Comparison of ENCODE assay signal across 22 cellular contexts in genomic region chr4:78588894-78589545, GRCh38. TPM values are rescaled to one million over a fixed set of nuclear protein-coding genes. Genes with fewer than 3 reads are reported as not detected.
A peak's percentile ranks its signal among the peaks of the same experiment; 100 is the strongest.
DNase-seq lines count a peak whose midpoint lies in the region; ATAC-seq and TF ChIP-seq lines count a peak whose summit lies in the region.
"Had no signal": no experiment of that assay in that cellular context is flagged by ENCODE, and none has a peak within 500 bp of the region (broad histone marks: within the 10 kb centered on the region; RNA-seq: fewer than 3 reads in every experiment).

No MANE protein-coding gene starts in this region.

- no peak for TF ChIP-seq POLR2A in body of pancreas (IDR thresholded peaks at IDR 0.05)

- no peak for TF ChIP-seq EP300 in SK-N-SH (IDR thresholded peaks at IDR 0.05; ENCODE audit: borderline replicate concordance in 1 of 2, low read depth in 1 of 2, low read length in 1 of 2)

- TF ChIP-seq CTCF in SK-N-SH (IDR thresholded peaks at IDR 0.05) (no peak), lower lobe of right lung (IDR thresholded peaks at IDR 0.05) (no peak), upper lobe of right lung (IDR thresholded peaks at IDR 0.05) (no peak), body of pancreas (IDR thresholded peaks at IDR 0.05) (no peak)

- CTCF ChIA-PET in SK-N-SH (lab: Yijun Ruan, JAX): no interaction called here

- POLR2A ChIA-PET in SK-N-SH (lab: Yijun Ruan, JAX): no interaction called here

- H3K36me3 ChIP-seq in SK-N-SH (replicated peaks in 1 of 2; ENCODE audit: control insufficient read depth in 1 of 2, insufficient read depth in 2 of 2, low read length in 1 of 2) (peaks cover 0 to 4% of the 10 kb centered on the region in 2 experiments), lower lobe of right lung (peaks cover 33% of the 10 kb centered on the region), upper lobe of right lung (peaks cover 3% of the 10 kb centered on the region), body of pancreas (replicated peaks in 1 of 2; ENCODE audit: insufficient read depth in 1 of 2, low read depth in 2 of 2) (no peaks in the 10 kb centered on the region)
- H3K36me3 ChIP-seq: pancreas had no signal

- H3K9me3 ChIP-seq in SK-N-SH (no peaks in the 10 kb centered on the region), lower lobe of right lung (no peaks in the 10 kb centered on the region), upper lobe of right lung (no peaks in the 10 kb centered on the region), body of pancreas (no peaks in the 10 kb centered on the region)
- H3K9me3 ChIP-seq: pancreas, stomach, tibial nerve had no signal

- no peaks in the 10 kb centered on the region for H4K20me1 ChIP-seq in SK-N-SH (ENCODE audit: insufficient read depth)

- H3F3A ChIP-seq in SK-N-SH (replicated peaks; ENCODE audit: insufficient read depth): peaks cover 8% of the 10 kb centered on the region

- H3K4me1 ChIP-seq in SK-N-SH (ENCODE audit: control insufficient read depth in 1 of 2, insufficient read depth in 2 of 2, low read depth in 1 of 2, low read length in 1 of 2): 0 out of 4 replicates have a peak, but pooled peaks cover 0 to 5% of the 10 kb centered on the region in 2 experiments
- no peaks in the 10 kb centered on the region for H3K4me1 ChIP-seq in lower lobe of right lung
- peaks cover 5% of the 10 kb centered on the region for H3K4me1 ChIP-seq in upper lobe of right lung
- H3K4me1 ChIP-seq in body of pancreas: peaks cover 7% of the 10 kb centered on the region

- no peak overlapping the region for H3K27ac ChIP-seq in SK-N-SH (ENCODE audit: low read depth in 2 of 2, low read length in 1 of 2)
- H3K27ac ChIP-seq in lower lobe of right lung: peak overlapping the region; percentile 63
- no peak overlapping the region for H3K27ac ChIP-seq in upper lobe of right lung
- H3K27ac ChIP-seq in body of pancreas: no peak overlapping the region
- H3K27ac ChIP-seq: 22Rv1, pancreas, stomach had no signal

- H3K9me2 ChIP-seq in SK-N-SH: no peaks in the 10 kb centered on the region

- intact Hi-C loops in lower lobe of right lung (cut with DNase I) (no loop called here), upper lobe of right lung (cut with DNase I) (no loop called here), body of pancreas (cut with DNase I) (no loop called here)

- DNase-seq in SK-N-SH (no peak), dermis blood vessel endothelial cell (peak; percentile 25), lower lobe of right lung (no peak), upper lobe of right lung (no peak), body of pancreas (no peak), NCI-H748 (lab: John Stamatoyannopoulos, UW; ENCODE audit: unreplicated experiment) (no peak), NCI-H446 treated with DMSO at 0.1 percent for 48 hours (lab: John Stamatoyannopoulos, UW) (no peak)
- DNase-seq: activated CD4-positive, alpha-beta memory T cell treated with anti-CD3 and anti-CD28 coated beads, Interleukin-2, amount 10 ng/mL, durations not matched to agents 7 days and 5 days; activated effector memory CD4-positive, alpha-beta T cell treated with Interleukin-2 at 50 U/mL for 16 hours; activated naive CD8-positive, alpha-beta T cell treated with anti-CD3 and anti-CD28 coated beads for 36 hours; DMS53; GF-D8; MV-4-11; NCI-H187; NCI-H774; pancreas; stomach; T1000 had no signal

- WGBS in SK-N-SH (ENCODE audit: low lambda C conversion rate): 74% methylated on average over 4 of the region's 4 CpGs
- WGBS in body of pancreas, 2 donors: 66 to 74% methylated on average over 4 of the region's 4 CpGs

- H3K27me3 ChIP-seq in SK-N-SH (ENCODE audit: insufficient read depth) (no peaks in the 10 kb centered on the region), lower lobe of right lung (ENCODE audit: low read depth) (no peaks in the 10 kb centered on the region), upper lobe of right lung (no peaks in the 10 kb centered on the region), body of pancreas (no peaks in the 10 kb centered on the region)
- H3K27me3 ChIP-seq: pancreas, stomach, tibial nerve had no signal

- no peak overlapping the region for H2AFZ ChIP-seq in SK-N-SH (ENCODE audit: low read depth)

- ATAC-seq in SK-N-SH treated with all-trans-retinoic acid at 6 μM for 48 hours (peak; percentile 51), lower lobe of right lung (peak; percentile 12 to 15), upper lobe of right lung (peak; percentile 43), body of pancreas (no peak)
- ATAC-seq: pancreas, WTC11 had no signal

- H3K4me3 ChIP-seq in SK-N-SH (ENCODE audit: low read depth in 2 of 2, low read length in 1 of 2): no peak overlapping the region
- no peak overlapping the region for H3K4me3 ChIP-seq in lower lobe of right lung
- no peak overlapping the region for H3K4me3 ChIP-seq in upper lobe of right lung
- no peak overlapping the region for H3K4me3 ChIP-seq in body of pancreas
- H3K4me3 ChIP-seq: pancreas, stomach, tibial nerve had no signal

- no peak overlapping the region for H3K4me2 ChIP-seq in SK-N-SH

- no peak overlapping the region for H3K9ac ChIP-seq in SK-N-SH

- no peak for TF ChIP-seq RAD21 in SK-N-SH (IDR thresholded peaks at IDR 0.05; ENCODE audit: low read length)

- no peaks in the 10 kb centered on the region for H3K79me2 ChIP-seq in SK-N-SH (ENCODE audit: insufficient read depth)

TF ChIP-seq in SK-N-SH treated with all-trans-retinoic acid at 6 μM for 48 hours, 23 proteins besides CTCF, POLR2A, EP300 and RAD21 (continues in another document):
- no peak for TF ChIP-seq ZC3H10 (CRISPR knock-in tag; IDR thresholded peaks at IDR 0.05)
- no peak for TF ChIP-seq ARNTL (CRISPR knock-in tag; IDR thresholded peaks at IDR 0.05; ENCODE audit: borderline replicate concordance, low read depth)
- TF ChIP-seq ZNF70 (CRISPR knock-in tag; IDR thresholded peaks at IDR 0.05): no peak
- no peak for TF ChIP-seq ESRRG (CRISPR knock-in tag; IDR thresholded peaks at IDR 0.05)
- TF ChIP-seq, protein P1, sequence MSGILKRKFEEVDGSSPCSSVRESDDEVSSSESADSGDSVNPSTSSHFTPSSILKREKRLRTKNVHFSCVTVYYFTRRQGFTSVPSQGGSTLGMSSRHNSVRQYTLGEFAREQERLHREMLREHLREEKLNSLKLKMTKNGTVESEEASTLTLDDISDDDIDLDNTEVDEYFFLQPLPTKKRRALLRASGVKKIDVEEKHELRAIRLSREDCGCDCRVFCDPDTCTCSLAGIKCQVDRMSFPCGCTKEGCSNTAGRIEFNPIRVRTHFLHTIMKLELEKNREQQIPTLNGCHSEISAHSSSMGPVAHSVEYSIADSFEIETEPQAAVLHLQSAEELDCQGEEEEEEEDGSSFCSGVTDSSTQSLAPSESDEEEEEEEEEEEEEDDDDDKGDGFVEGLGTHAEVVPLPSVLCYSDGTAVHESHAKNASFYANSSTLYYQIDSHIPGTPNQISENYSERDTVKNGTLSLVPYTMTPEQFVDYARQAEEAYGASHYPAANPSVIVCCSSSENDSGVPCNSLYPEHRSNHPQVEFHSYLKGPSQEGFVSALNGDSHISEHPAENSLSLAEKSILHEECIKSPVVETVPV (CRISPR knock-in tag; IDR thresholded peaks at IDR 0.05): no peak
- TF ChIP-seq TOX (CRISPR knock-in tag; IDR thresholded peaks at IDR 0.05; ENCODE audit: borderline replicate concordance): no peak
- TF ChIP-seq ZNF8 (CRISPR knock-in tag; IDR thresholded peaks at IDR 0.05): no peak
- no peak for TF ChIP-seq PPARA (CRISPR knock-in tag; IDR thresholded peaks at IDR 0.05; ENCODE audit: borderline replicate concordance)
- no peak for TF ChIP-seq ZFP3 (CRISPR knock-in tag; IDR thresholded peaks at IDR 0.05)
- no peak for TF ChIP-seq GLIS3 (CRISPR knock-in tag; IDR thresholded peaks at IDR 0.05)

TF ChIP-seq in SK-N-SH, 30 proteins besides CTCF, POLR2A, EP300 and RAD21:
- no peak for TF ChIP-seq MXI1 (IDR thresholded peaks at IDR 0.05; ENCODE audit: low read depth, low read length)
- no peak for TF ChIP-seq TAF1 (IDR thresholded peaks at IDR 0.05; ENCODE audit: borderline replicate concordance, low read depth, low read length)
- no peak for TF ChIP-seq EZH2phosphoT487 (IDR thresholded peaks at IDR 0.05; ENCODE audit: borderline replicate concordance, low read depth)
- no peak for TF ChIP-seq TCF12 (IDR thresholded peaks at IDR 0.05)
- TF ChIP-seq REST (IDR thresholded peaks at IDR 0.05; ENCODE audit: low read depth, low read length): no peak
- TF ChIP-seq YY1 (IDR thresholded peaks at IDR 0.05; ENCODE audit: low read depth): no peak
- no peak for TF ChIP-seq CHD2 (IDR thresholded peaks at IDR 0.05; ENCODE audit: low read length, partially characterized antibody)
- no peak for TF ChIP-seq FOXM1 (IDR thresholded peaks at IDR 0.05; ENCODE audit: low read depth)
- no peak for TF ChIP-seq NFIC (IDR thresholded peaks at IDR 0.05; ENCODE audit: borderline replicate concordance)

RNA-seq across cellular contexts. Expression of gene ANXA3, which starts 37.5 kb away (rescaled TPM):
- polyA plus RNA-seq in SK-N-SH (2012; rRNA removed): 13.8 and 15.5 TPM in 2 replicates
- 16.9 and 18.2 TPM in 2 replicates for polyA plus RNA-seq in SK-N-SH (2012; cell fraction: cytosol; rRNA removed)
- polyA plus RNA-seq in SK-N-SH (2012; cell fraction: nucleus; rRNA removed): 31.0 and 31.4 TPM in 2 replicates
- total RNA-seq in dermis blood vessel endothelial cell (60.6 and 67.4 TPM in 2 replicates), lower lobe of right lung (148 TPM), upper lobe of right lung (182 TPM), body of pancreas (10 to 100 TPM; 35.9 to 65.1 TPM)
